In the genomic region with DNA sequence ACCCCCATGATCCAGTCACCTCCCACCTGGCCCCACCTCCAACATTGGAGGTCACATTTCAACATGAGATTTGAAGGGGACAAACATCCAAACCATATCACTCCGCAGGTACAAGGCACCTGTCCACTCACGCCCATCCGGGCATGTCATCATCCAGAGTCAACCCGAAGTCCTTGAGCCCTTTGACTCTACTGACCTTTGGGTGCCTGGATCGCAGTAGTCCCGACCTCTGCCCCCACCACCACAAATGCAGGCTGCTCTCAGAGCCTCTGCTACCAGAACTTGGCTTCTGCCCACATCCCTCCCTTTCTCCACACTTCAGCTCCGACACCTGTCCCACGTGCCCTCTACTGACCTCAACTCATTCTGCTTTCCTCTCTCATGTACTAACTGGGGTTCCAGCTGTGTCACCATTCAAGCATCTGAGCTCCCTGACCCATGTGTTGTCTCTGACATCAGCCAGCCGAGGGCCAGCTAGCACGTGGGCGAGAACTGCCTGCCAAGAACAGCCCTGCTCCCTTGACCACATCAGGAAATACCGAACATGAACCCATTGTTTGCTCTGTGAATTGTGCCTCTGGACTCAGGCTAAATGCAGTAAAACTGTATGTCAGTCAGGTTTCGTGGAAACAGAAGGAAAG, we compare ENCODE assay signal across 2 cellular contexts.
TF ChIP-seq lines count a peak whose summit lies in the region.

No MANE protein-coding gene starts in this region.

TF ChIP-seq in SK-N-SH, 30 proteins besides CTCF, POLR2A, EP300 and RAD21 (continued from another document):
- TF ChIP-seq, protein P1, sequence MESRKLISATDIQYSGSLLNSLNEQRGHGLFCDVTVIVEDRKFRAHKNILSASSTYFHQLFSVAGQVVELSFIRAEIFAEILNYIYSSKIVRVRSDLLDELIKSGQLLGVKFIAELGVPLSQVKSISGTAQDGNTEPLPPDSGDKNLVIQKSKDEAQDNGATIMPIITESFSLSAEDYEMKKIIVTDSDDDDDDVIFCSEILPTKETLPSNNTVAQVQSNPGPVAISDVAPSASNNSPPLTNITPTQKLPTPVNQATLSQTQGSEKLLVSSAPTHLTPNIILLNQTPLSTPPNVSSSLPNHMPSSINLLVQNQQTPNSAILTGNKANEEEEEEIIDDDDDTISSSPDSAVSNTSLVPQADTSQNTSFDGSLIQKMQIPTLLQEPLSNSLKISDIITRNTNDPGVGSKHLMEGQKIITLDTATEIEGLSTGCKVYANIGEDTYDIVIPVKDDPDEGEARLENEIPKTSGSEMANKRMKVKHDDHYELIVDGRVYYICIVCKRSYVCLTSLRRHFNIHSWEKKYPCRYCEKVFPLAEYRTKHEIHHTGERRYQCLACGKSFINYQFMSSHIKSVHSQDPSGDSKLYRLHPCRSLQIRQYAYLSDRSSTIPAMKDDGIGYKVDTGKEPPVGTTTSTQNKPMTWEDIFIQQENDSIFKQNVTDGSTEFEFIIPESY (IDR thresholded peaks at IDR 0.05; ENCODE audit: borderline replicate concordance, low read depth), result no peak
- TF ChIP-seq MXI1 (IDR thresholded peaks at IDR 0.05; ENCODE audit: low read depth, low read length) (no peak), NFIC (IDR thresholded peaks at IDR 0.05; ENCODE audit: borderline replicate concordance) (peak; percentile 53; the same call in 1 of the 2 replicates), RXRA (IDR thresholded peaks at IDR 0.05; ENCODE audit: borderline replicate concordance, low read depth) (no peak), MAX (IDR thresholded peaks at IDR 0.05; ENCODE audit: low read depth) (peak; percentile 95), SIN3A (IDR thresholded peaks at IDR 0.05; ENCODE audit: borderline replicate concordance, low read depth, low read length) (no peak), FOSL2 (IDR thresholded peaks at IDR 0.05; ENCODE audit: borderline replicate concordance, low read depth) (no peak), RFX5 (IDR thresholded peaks at IDR 0.05; ENCODE audit: low read length) (no peak), REST (IDR thresholded peaks at IDR 0.05; ENCODE audit: low read depth, low read length) (no peak), TEAD4 (IDR thresholded peaks at IDR 0.05; ENCODE audit: borderline replicate concordance, insufficient read depth) (no peak), CHD2 (IDR thresholded peaks at IDR 0.05; ENCODE audit: low read length, partially characterized antibody) (no peak)
- TF ChIP-seq, protein P2, sequence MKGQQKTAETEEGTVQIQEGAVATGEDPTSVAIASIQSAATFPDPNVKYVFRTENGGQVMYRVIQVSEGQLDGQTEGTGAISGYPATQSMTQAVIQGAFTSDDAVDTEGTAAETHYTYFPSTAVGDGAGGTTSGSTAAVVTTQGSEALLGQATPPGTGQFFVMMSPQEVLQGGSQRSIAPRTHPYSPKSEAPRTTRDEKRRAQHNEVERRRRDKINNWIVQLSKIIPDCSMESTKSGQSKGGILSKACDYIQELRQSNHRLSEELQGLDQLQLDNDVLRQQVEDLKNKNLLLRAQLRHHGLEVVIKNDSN (IDR thresholded peaks at IDR 0.05; ENCODE audit: borderline replicate concordance, low read depth), result no peak
- TF ChIP-seq, protein P3, sequence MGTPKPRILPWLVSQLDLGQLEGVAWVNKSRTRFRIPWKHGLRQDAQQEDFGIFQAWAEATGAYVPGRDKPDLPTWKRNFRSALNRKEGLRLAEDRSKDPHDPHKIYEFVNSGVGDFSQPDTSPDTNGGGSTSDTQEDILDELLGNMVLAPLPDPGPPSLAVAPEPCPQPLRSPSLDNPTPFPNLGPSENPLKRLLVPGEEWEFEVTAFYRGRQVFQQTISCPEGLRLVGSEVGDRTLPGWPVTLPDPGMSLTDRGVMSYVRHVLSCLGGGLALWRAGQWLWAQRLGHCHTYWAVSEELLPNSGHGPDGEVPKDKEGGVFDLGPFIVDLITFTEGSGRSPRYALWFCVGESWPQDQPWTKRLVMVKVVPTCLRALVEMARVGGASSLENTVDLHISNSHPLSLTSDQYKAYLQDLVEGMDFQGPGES (IDR thresholded peaks at IDR 0.05; ENCODE audit: low read depth, low read length), result no peak
- TF ChIP-seq, protein P4, sequence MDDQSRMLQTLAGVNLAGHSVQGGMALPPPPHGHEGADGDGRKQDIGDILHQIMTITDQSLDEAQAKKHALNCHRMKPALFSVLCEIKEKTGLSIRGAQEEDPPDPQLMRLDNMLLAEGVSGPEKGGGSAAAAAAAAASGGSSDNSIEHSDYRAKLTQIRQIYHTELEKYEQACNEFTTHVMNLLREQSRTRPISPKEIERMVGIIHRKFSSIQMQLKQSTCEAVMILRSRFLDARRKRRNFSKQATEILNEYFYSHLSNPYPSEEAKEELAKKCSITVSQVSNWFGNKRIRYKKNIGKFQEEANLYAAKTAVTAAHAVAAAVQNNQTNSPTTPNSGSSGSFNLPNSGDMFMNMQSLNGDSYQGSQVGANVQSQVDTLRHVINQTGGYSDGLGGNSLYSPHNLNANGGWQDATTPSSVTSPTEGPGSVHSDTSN (IDR thresholded peaks at IDR 0.05), result no peak

TF ChIP-seq in SK-N-SH treated with all-trans-retinoic acid at 6 μM for 48 hours, 23 proteins besides CTCF, POLR2A, EP300 and RAD21 (continued from another document):
- TF ChIP-seq, protein P5, sequence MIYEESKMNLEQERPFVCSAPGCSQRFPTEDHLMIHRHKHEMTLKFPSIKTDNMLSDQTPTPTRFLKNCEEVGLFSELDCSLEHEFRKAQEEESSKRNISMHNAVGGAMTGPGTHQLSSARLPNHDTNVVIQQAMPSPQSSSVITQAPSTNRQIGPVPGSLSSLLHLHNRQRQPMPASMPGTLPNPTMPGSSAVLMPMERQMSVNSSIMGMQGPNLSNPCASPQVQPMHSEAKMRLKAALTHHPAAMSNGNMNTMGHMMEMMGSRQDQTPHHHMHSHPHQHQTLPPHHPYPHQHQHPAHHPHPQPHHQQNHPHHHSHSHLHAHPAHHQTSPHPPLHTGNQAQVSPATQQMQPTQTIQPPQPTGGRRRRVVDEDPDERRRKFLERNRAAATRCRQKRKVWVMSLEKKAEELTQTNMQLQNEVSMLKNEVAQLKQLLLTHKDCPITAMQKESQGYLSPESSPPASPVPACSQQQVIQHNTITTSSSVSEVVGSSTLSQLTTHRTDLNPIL (CRISPR knock-in tag; IDR thresholded peaks at IDR 0.05; ENCODE audit: low read depth), result no peak
- no peak for TF ChIP-seq TOX (CRISPR knock-in tag; IDR thresholded peaks at IDR 0.05; ENCODE audit: borderline replicate concordance)
- TF ChIP-seq ESRRG (CRISPR knock-in tag; IDR thresholded peaks at IDR 0.05), result no peak
- no peak for TF ChIP-seq GLIS3 (CRISPR knock-in tag; IDR thresholded peaks at IDR 0.05)
- no peak for TF ChIP-seq TCF4 (CRISPR knock-in tag; IDR thresholded peaks at IDR 0.05; ENCODE audit: borderline replicate concordance)
- TF ChIP-seq TSHZ2 (CRISPR knock-in tag; IDR thresholded peaks at IDR 0.05), result no peak
- no peak for TF ChIP-seq PPARA (CRISPR knock-in tag; IDR thresholded peaks at IDR 0.05; ENCODE audit: borderline replicate concordance)
- TF ChIP-seq ZFP30 (CRISPR knock-in tag; IDR thresholded peaks at IDR 0.05), result no peak
- no peak for TF ChIP-seq ZFP3 (CRISPR knock-in tag; IDR thresholded peaks at IDR 0.05)
TF ChIP-seq in SK-N-SH treated with all-trans-retinoic acid at 6 μM for 48 hours: peak in this region for 0.
